ENCODE assay signal across 21 cellular contexts in the genomic region with DNA sequence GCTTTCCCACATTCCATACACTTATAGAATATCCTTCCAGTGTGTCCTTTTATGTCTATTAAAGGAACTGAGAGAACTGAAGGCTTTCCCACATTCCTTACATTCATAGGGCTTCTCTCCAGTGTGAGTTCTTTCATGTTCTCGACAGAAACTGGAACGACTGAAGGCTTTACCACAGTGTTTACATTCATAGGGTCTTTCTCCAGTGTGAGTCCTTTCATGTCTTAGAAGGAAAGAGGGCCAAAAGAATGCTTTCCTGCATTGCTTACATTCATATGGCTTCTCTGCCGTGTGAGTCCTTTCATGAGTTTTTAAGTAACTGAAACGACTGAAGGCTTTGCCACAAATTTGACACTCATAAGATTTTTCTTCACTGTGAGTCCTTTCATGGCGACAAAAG.
"Had no signal": no experiment of that assay in that cellular context is flagged by ENCODE, and none has a peak within 500 bp of the region (broad histone marks: within the 10 kb centered on the region; RNA-seq: fewer than 3 reads in every experiment).

No MANE protein-coding gene starts in this region.

- H3K4me3 ChIP-seq: lung, prostate gland, right atrium auricular region, stomach, testis, upper lobe of right lung had no signal

- H3K4me3 Mint-ChIP-seq: activated CD4-positive, alpha-beta T cell treated with anti-CD3 and anti-CD28 coated beads for 36 hours; activated naive CD8-positive, alpha-beta T cell; mesothelial cell of epicardium; T-helper 2 cell treated with Interferon-gamma antibody and Interleukin-4, amounts not matched to agents 5 μg/mL and 100 μg/mL, for 36 hours; WTC11 had no signal

- H3K27ac ChIP-seq: foreskin keratinocyte, prostate gland, right atrium auricular region, stomach, testis, upper lobe of right lung had no signal

- H3K4me1 ChIP-seq: foreskin keratinocyte, prostate gland, right atrium auricular region, stomach, testis, upper lobe of right lung had no signal

- H3K9me3 ChIP-seq: prostate gland, testis had no signal

- ATAC-seq: activated CD4-positive, alpha-beta T cell treated with anti-CD3 and anti-CD28 coated beads for 36 hours; foreskin keratinocyte; left colon; upper lobe of right lung; WTC11 had no signal

- DNase-seq: activated CD4-positive, alpha-beta T cell treated with anti-CD3 and anti-CD28 coated beads for 36 hours; activated CD4-positive, alpha-beta T cell treated with anti-CD3 and anti-CD28 coated beads, Interleukin-2, amount 50 U/mL, for 48 hours; amygdala; caudate nucleus; foreskin keratinocyte; hippocampal formation; islet precursor cell; left colon; occipital lobe; small intestine; stimulated activated CD4-positive, alpha-beta T cell treated with anti-CD3 and anti-CD28 coated beads, Interleukin-4, amount 100 ng/mL, for 1 hour; stomach; testis; upper lobe of right lung had no signal

- H3K27me3 ChIP-seq: foreskin keratinocyte, right atrium auricular region, stomach, testis, upper lobe of right lung had no signal

- H3K27ac Mint-ChIP-seq: activated CD4-positive, alpha-beta T cell treated with anti-CD3 and anti-CD28 coated beads for 36 hours; activated naive CD8-positive, alpha-beta T cell; mesothelial cell of epicardium; T-helper 2 cell treated with Interferon-gamma antibody and Interleukin-4, amounts not matched to agents 5 μg/mL and 100 μg/mL, for 36 hours; WTC11 had no signal

- H3K27me3 Mint-ChIP-seq: activated CD4-positive, alpha-beta T cell treated with anti-CD3 and anti-CD28 coated beads for 36 hours; activated naive CD8-positive, alpha-beta T cell had no signal

- H3K4me1 Mint-ChIP-seq: mesothelial cell of epicardium, WTC11 had no signal
